1 cellular context compared by ENCODE assay signal in the genomic region with DNA sequence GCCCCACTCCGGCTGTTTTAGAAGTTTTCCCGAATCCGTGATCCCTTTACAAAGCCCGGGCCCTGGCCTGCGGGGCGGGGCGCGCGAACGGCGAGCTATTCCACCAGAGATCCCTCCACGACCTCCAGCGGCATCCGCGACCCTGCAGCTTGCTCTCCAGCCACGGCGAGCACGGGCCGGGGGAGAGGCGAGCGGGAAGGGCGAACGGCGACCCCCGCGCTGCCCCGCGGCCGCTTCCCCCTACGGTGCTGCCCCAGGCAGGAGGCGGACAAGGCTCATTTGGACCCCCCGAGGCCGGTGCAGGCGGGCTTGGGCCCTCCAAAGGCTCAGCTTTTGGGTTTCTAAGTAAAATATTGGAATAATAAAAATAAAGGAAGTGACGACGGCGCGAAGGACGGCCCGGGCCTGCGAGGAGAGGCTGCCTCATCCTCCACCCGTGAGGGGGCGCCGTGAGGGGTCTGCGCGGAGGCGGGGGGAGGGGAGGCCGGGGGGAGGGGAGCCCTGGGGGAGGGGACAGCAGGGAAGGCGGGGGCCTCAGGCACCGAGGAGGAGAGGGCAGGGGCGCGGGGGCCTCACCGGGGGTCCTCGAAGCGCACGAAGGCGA.
TF ChIP-seq lines count a peak whose summit lies in the region.

No MANE protein-coding gene starts in this region.

TF ChIP-seq in K562, 482 proteins besides CTCF, POLR2A, EP300 and RAD21 (continued from another document):
- TF ChIP-seq, protein P1, sequence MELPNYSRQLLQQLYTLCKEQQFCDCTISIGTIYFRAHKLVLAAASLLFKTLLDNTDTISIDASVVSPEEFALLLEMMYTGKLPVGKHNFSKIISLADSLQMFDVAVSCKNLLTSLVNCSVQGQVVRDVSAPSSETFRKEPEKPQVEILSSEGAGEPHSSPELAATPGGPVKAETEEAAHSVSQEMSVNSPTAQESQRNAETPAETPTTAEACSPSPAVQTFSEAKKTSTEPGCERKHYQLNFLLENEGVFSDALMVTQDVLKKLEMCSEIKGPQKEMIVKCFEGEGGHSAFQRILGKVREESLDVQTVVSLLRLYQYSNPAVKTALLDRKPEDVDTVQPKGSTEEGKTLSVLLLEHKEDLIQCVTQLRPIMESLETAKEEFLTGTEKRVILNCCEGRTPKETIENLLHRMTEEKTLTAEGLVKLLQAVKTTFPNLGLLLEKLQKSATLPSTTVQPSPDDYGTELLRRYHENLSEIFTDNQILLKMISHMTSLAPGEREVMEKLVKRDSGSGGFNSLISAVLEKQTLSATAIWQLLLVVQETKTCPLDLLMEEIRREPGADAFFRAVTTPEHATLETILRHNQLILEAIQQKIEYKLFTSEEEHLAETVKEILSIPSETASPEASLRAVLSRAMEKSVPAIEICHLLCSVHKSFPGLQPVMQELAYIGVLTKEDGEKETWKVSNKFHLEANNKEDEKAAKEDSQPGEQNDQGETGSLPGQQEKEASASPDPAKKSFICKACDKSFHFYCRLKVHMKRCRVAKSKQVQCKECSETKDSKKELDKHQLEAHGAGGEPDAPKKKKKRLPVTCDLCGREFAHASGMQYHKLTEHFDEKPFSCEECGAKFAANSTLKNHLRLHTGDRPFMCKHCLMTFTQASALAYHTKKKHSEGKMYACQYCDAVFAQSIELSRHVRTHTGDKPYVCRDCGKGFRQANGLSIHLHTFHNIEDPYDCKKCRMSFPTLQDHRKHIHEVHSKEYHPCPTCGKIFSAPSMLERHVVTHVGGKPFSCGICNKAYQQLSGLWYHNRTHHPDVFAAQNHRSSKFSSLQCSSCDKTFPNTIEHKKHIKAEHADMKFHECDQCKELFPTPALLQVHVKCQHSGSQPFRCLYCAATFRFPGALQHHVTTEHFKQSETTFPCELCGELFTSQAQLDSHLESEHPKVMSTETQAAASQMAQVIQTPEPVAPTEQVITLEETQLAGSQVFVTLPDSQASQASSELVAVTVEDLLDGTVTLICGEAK (IDR thresholded peaks at IDR 0.05): no peak
- TF ChIP-seq, protein P1 (CRISPR knock-in tag; IDR thresholded peaks at IDR 0.05): no peak
- TF ChIP-seq SMC3 (conservative IDR thresholded peaks at IDR 0.05; ENCODE audit: insufficient read depth, low read depth, low read length): no peak
- TF ChIP-seq PHB (CRISPR knock-in tag; IDR thresholded peaks at IDR 0.05): 0 out of 2 replicates have a peak, but pooled peaks have one; percentile 39
- TF ChIP-seq ZFX (CRISPR knock-in tag; IDR thresholded peaks at IDR 0.05): peak; percentile 59
- TF ChIP-seq FIP1L1 (IDR thresholded peaks at IDR 0.05; ENCODE audit: low read depth, low read length, poor library complexity, severe bottlenecking): peak; percentile 44
- TF ChIP-seq, protein P2, sequence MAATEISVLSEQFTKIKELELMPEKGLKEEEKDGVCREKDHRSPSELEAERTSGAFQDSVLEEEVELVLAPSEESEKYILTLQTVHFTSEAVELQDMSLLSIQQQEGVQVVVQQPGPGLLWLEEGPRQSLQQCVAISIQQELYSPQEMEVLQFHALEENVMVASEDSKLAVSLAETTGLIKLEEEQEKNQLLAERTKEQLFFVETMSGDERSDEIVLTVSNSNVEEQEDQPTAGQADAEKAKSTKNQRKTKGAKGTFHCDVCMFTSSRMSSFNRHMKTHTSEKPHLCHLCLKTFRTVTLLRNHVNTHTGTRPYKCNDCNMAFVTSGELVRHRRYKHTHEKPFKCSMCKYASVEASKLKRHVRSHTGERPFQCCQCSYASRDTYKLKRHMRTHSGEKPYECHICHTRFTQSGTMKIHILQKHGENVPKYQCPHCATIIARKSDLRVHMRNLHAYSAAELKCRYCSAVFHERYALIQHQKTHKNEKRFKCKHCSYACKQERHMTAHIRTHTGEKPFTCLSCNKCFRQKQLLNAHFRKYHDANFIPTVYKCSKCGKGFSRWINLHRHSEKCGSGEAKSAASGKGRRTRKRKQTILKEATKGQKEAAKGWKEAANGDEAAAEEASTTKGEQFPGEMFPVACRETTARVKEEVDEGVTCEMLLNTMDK (IDR thresholded peaks at IDR 0.05; ENCODE audit: borderline replicate concordance, insufficient read depth, low read depth, low read length, poor library complexity, severe bottlenecking): peak; percentile 91
- no peak for TF ChIP-seq U2AF1 (optimal IDR thresholded peaks at IDR 0.05; ENCODE audit: low read depth, low read length)
- no peak for TF ChIP-seq THRAP3 (IDR thresholded peaks at IDR 0.05; ENCODE audit: borderline replicate concordance)
- no peak for TF ChIP-seq E2F3 (CRISPR knock-in tag; IDR thresholded peaks at IDR 0.05)
- TF ChIP-seq RB1 (IDR thresholded peaks at IDR 0.05; ENCODE audit: low read depth): 0 out of 2 replicates have a peak, but pooled peaks have one; percentile 30
- no peak for TF ChIP-seq ZNF57 (CRISPR knock-in tag; IDR thresholded peaks at IDR 0.05)
- TF ChIP-seq FUS (optimal IDR thresholded peaks at IDR 0.05; ENCODE audit: low read depth, low read length): no peak
- peak; percentile 88 for TF ChIP-seq ZBTB7A (IDR thresholded peaks at IDR 0.05; ENCODE audit: borderline replicate concordance, control insufficient read depth, low read depth, low read length)
- TF ChIP-seq ZNF436 (CRISPR knock-in tag; IDR thresholded peaks at IDR 0.05): no peak
- peak; percentile 36; the same call in 1 of the 2 replicates for TF ChIP-seq ZBTB1 (CRISPR knock-in tag; IDR thresholded peaks at IDR 0.05; ENCODE audit: borderline replicate concordance, low read depth)
- no peak for TF ChIP-seq MECOM (CRISPR knock-in tag; IDR thresholded peaks at IDR 0.05)
- no peak for TF ChIP-seq HNRNPK (IDR thresholded peaks at IDR 0.05; ENCODE audit: low read depth, low read length, poor library complexity, severe bottlenecking)
- 0 out of 2 replicates have a peak, but pooled peaks have one; percentile 9 for TF ChIP-seq CREM (IDR thresholded peaks at IDR 0.05; ENCODE audit: low read depth)
- no peak for TF ChIP-seq FOXM1 (IDR thresholded peaks at IDR 0.05; ENCODE audit: low read depth)
- TF ChIP-seq FOXM1 (CRISPR knock-in tag; IDR thresholded peaks at IDR 0.05; ENCODE audit: low read depth): 0 out of 2 replicates have a peak, but pooled peaks have one; percentile 7
- no peak for TF ChIP-seq ASH1L (IDR thresholded peaks at IDR 0.05; ENCODE audit: borderline replicate concordance, low read depth, partially characterized antibody)
- no peak for TF ChIP-seq HSF4 (CRISPR knock-in tag; IDR thresholded peaks at IDR 0.05; ENCODE audit: borderline replicate concordance)
- no peak for TF ChIP-seq ZNF717 (CRISPR knock-in tag; IDR thresholded peaks at IDR 0.05)
- TF ChIP-seq SPI1 (IDR thresholded peaks at IDR 0.05; ENCODE audit: borderline replicate concordance, low read depth, low read length): peak; percentile 66; the same call in 1 of the 2 replicates
- no peak for TF ChIP-seq FOS (IDR thresholded peaks at IDR 0.05; ENCODE audit: extremely low read depth, insufficient read length)
- peak; percentile 14 for TF ChIP-seq CCNT2 (IDR thresholded peaks at IDR 0.05; ENCODE audit: borderline replicate concordance, extremely low read depth, insufficient read length, low read depth, low read length)
- TF ChIP-seq MAZ (CRISPR knock-in tag; conservative IDR thresholded peaks at IDR 0.05 in 1 of 2, IDR thresholded peaks at IDR 0.05 in 1 of 2): peak in 1 of 2 experiments; percentile 5; a peak in 2 of 4 replicates
- no peak for TF ChIP-seq ZFP30 (CRISPR knock-in tag; IDR thresholded peaks at IDR 0.05; ENCODE audit: borderline replicate concordance)
- peak; percentile 10; the same call in 1 of the 2 replicates for TF ChIP-seq TAL1 (IDR thresholded peaks at IDR 0.05)
- TF ChIP-seq NCOA4 (IDR thresholded peaks at IDR 0.05; ENCODE audit: partially characterized antibody): no peak
- no peak for TF ChIP-seq NCOA6 (IDR thresholded peaks at IDR 0.05)
- TF ChIP-seq LCOR (CRISPR knock-in tag; IDR thresholded peaks at IDR 0.05): 0 out of 2 replicates have a peak, but pooled peaks have one; percentile 7
- no peak for TF ChIP-seq ZNF134 (CRISPR knock-in tag; conservative IDR thresholded peaks at IDR 0.05)
- no peak for TF ChIP-seq ERF (CRISPR knock-in tag; IDR thresholded peaks at IDR 0.05)
- TF ChIP-seq NBN (IDR thresholded peaks at IDR 0.05; ENCODE audit: low read depth): no peak
- TF ChIP-seq, protein P3, sequence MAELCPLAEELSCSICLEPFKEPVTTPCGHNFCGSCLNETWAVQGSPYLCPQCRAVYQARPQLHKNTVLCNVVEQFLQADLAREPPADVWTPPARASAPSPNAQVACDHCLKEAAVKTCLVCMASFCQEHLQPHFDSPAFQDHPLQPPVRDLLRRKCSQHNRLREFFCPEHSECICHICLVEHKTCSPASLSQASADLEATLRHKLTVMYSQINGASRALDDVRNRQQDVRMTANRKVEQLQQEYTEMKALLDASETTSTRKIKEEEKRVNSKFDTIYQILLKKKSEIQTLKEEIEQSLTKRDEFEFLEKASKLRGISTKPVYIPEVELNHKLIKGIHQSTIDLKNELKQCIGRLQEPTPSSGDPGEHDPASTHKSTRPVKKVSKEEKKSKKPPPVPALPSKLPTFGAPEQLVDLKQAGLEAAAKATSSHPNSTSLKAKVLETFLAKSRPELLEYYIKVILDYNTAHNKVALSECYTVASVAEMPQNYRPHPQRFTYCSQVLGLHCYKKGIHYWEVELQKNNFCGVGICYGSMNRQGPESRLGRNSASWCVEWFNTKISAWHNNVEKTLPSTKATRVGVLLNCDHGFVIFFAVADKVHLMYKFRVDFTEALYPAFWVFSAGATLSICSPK (IDR thresholded peaks at IDR 0.05; ENCODE audit: borderline replicate concordance): no peak
- no peak for TF ChIP-seq CTBP1 (IDR thresholded peaks at IDR 0.05; ENCODE audit: borderline replicate concordance)
- TF ChIP-seq, protein P4, sequence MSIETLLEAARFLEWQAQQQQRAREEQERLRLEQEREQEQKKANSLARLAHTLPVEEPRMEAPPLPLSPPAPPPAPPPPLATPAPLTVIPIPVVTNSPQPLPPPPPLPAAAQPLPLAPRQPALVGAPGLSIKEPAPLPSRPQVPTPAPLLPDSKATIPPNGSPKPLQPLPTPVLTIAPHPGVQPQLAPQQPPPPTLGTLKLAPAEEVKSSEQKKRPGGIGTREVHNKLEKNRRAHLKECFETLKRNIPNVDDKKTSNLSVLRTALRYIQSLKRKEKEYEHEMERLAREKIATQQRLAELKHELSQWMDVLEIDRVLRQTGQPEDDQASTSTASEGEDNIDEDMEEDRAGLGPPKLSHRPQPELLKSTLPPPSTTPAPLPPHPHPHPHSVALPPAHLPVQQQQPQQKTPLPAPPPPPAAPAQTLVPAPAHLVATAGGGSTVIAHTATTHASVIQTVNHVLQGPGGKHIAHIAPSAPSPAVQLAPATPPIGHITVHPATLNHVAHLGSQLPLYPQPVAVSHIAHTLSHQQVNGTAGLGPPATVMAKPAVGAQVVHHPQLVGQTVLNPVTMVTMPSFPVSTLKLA (conservative IDR thresholded peaks at IDR 0.05): 0 out of 4 replicates have a peak, but pooled peaks of 1 of the 2 experiments have one; percentile 20
- no peak for TF ChIP-seq BRD9 (IDR thresholded peaks at IDR 0.05; ENCODE audit: low read depth, partially characterized antibody)
- no peak for TF ChIP-seq PRMT5 (CRISPR knock-in tag; IDR thresholded peaks at IDR 0.05)
- TF ChIP-seq DPF2 (IDR thresholded peaks at IDR 0.05): no peak
- TF ChIP-seq, protein P5, sequence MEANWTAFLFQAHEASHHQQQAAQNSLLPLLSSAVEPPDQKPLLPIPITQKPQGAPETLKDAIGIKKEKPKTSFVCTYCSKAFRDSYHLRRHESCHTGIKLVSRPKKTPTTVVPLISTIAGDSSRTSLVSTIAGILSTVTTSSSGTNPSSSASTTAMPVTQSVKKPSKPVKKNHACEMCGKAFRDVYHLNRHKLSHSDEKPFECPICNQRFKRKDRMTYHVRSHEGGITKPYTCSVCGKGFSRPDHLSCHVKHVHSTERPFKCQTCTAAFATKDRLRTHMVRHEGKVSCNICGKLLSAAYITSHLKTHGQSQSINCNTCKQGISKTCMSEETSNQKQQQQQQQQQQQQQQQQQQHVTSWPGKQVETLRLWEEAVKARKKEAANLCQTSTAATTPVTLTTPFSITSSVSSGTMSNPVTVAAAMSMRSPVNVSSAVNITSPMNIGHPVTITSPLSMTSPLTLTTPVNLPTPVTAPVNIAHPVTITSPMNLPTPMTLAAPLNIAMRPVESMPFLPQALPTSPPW (CRISPR knock-in tag; IDR thresholded peaks at IDR 0.05): peak; percentile 89
- peak; percentile 91 for TF ChIP-seq CHD1 (IDR thresholded peaks at IDR 0.05; ENCODE audit: low read length)
